In the genomic region with DNA sequence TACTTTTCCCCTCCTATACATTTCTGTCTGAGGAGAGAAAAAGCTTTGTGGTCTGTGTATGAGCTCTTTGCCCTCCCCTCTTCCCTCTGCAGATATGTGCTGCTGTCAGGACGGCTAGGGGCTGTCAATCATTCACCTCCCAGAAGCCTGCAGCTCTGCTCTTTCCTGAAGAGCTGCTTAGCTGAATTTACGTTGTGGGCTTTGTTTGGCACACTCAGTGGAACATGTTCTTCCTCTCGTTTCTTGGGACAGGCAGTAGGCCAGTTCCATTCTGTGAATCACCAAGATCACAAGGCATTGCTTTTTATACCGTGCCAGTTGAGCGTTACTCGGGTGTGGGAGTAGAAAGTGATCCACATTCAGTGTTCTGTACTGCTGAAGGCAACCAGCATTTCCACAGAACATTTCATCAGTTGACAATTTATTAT, we compare ENCODE assay signal across 9 cellular contexts.
DNase-seq lines count a peak whose midpoint lies in the region; ATAC-seq and TF ChIP-seq lines count a peak whose summit lies in the region.
"Had no signal": no experiment of that assay in that cellular context is flagged by ENCODE, and none has a peak within 500 bp of the region (broad histone marks: within the 10 kb centered on the region; RNA-seq: fewer than 3 reads in every experiment).

No MANE protein-coding gene starts in this region.

- H3K4me3 ChIP-seq in cardiac muscle cell (no peak overlapping the region), skeletal muscle satellite cell (ENCODE audit: low read length) (no peak overlapping the region)

- H3K27ac Mint-ChIP-seq in activated CD4-positive, alpha-beta T cell treated with anti-CD3 and anti-CD28 coated beads, Interleukin-2, amount 10 ng/mL, durations not matched to agents 24 days and 14 days = peak overlapping the region; percentile 48
- H3K27ac Mint-ChIP-seq: B cell had no signal

- peaks cover 10% of the 10 kb centered on the region for H3K27me3 Mint-ChIP-seq in activated CD4-positive, alpha-beta T cell treated with anti-CD3 and anti-CD28 coated beads, Interleukin-2, amount 10 ng/mL, durations not matched to agents 24 days and 14 days

- intact Hi-C loops in activated CD4-positive, alpha-beta T cell treated with anti-CD3 and anti-CD28 coated beads, Interleukin-2, amount 10 ng/mL, durations not matched to agents 24 days and 14 days (cut with micrococcal nuclease) = loop anchor here (5.0 kb wide), 4 partner anchors 91 to 291 kb away; a partner anchor contains a TSS

- H3K9me3 Mint-ChIP-seq in activated CD4-positive, alpha-beta T cell treated with anti-CD3 and anti-CD28 coated beads, Interleukin-2, amount 10 ng/mL, durations not matched to agents 24 days and 14 days = no peaks in the 10 kb centered on the region

- no peak for ATAC-seq in GM21526 (IDR thresholded peaks at IDR 0.05; ENCODE audit: low FRiP score, unreplicated experiment)

- peak; percentile 67 for DNase-seq in activated CD4-positive, alpha-beta T cell treated with anti-CD3 and anti-CD28 coated beads, Interleukin-2, amount 10 ng/mL, durations not matched to agents 24 days and 14 days
- no peak for DNase-seq in activated CD4-positive, alpha-beta T cell treated with anti-CD3 and anti-CD28 coated beads, Interleukin-2, amount 50 U/mL, for 1 hour
- DNase-seq in cardiac muscle cell (ENCODE audit: low read depth in 1 of 2, low spot score in 1 of 2) = peak; percentile 34 to 94
- DNase-seq in NCI-H1417 (lab: John Stamatoyannopoulos, UW) = no peak
- no peak for DNase-seq in GM19240 (ENCODE audit: insufficient read length, low spot score)

- peak overlapping the region; percentile 15 for H3K4me3 Mint-ChIP-seq in activated CD4-positive, alpha-beta T cell treated with anti-CD3 and anti-CD28 coated beads, Interleukin-2, amount 10 ng/mL, durations not matched to agents 24 days and 14 days
- H3K4me3 Mint-ChIP-seq: B cell had no signal

- peaks cover 37% of the 10 kb centered on the region for H3K4me1 Mint-ChIP-seq in activated CD4-positive, alpha-beta T cell treated with anti-CD3 and anti-CD28 coated beads, Interleukin-2, amount 10 ng/mL, durations not matched to agents 24 days and 14 days

- H3K9ac ChIP-seq in skeletal muscle satellite cell (ENCODE audit: low read depth, low read length) = peak overlapping the region; percentile 48

- H3K36me3 ChIP-seq in cardiac muscle cell (no peaks in the 10 kb centered on the region), skeletal muscle satellite cell (ENCODE audit: insufficient read depth, low read length) (no peaks in the 10 kb centered on the region)

- H3K27ac ChIP-seq in VCaP (peak overlapping the region; percentile 53), cardiac muscle cell (no peak overlapping the region)

- H3K4me2 ChIP-seq in skeletal muscle satellite cell (ENCODE audit: low read length) = peak overlapping the region; percentile 49

- TF ChIP-seq CTCF in VCaP (conservative IDR thresholded peaks at IDR 0.05) (no peak), cardiac muscle cell (IDR thresholded peaks at IDR 0.05; ENCODE audit: low read depth, low read length) (no peak)

- H3K4me1 ChIP-seq in cardiac muscle cell (ENCODE audit: low read depth) (no peaks in the 10 kb centered on the region), skeletal muscle satellite cell (ENCODE audit: control insufficient read depth, insufficient read depth, low read length) (peaks cover 38% of the 10 kb centered on the region)

- H3K27me3 ChIP-seq in cardiac muscle cell = no peaks in the 10 kb centered on the region
- H3K27me3 ChIP-seq in skeletal muscle satellite cell (ENCODE audit: control insufficient read depth, insufficient read depth, low read length) = no peaks in the 10 kb centered on the region

- no peaks in the 10 kb centered on the region for H3K36me3 Mint-ChIP-seq in activated CD4-positive, alpha-beta T cell treated with anti-CD3 and anti-CD28 coated beads, Interleukin-2, amount 10 ng/mL, durations not matched to agents 24 days and 14 days (ENCODE audit: low read depth)

- H3K9me3 ChIP-seq in cardiac muscle cell (ENCODE audit: low read depth) (no peaks in the 10 kb centered on the region), skeletal muscle satellite cell (replicated peaks; ENCODE audit: low read length) (no peaks in the 10 kb centered on the region)

Comparison
In these comparisons a context has a peak if more than half of its experiments do, and no peak if none do; other contexts are left out.
1. DNase-seq: peak in activated CD4-positive, alpha-beta T cell treated with anti-CD3 and anti-CD28 coated beads, Interleukin-2, amount 10 ng/mL, durations not matched to agents 24 days and 14 days (single experiment) and cardiac muscle cell (2 of 2); none in activated CD4-positive, alpha-beta T cell treated with anti-CD3 and anti-CD28 coated beads, Interleukin-2, amount 50 U/mL, for 1 hour (single experiment), NCI-H1417 (0 of 3) and GM19240 (single experiment).